Comparison of ENCODE assay signal across 8 cellular contexts in the genomic region with DNA sequence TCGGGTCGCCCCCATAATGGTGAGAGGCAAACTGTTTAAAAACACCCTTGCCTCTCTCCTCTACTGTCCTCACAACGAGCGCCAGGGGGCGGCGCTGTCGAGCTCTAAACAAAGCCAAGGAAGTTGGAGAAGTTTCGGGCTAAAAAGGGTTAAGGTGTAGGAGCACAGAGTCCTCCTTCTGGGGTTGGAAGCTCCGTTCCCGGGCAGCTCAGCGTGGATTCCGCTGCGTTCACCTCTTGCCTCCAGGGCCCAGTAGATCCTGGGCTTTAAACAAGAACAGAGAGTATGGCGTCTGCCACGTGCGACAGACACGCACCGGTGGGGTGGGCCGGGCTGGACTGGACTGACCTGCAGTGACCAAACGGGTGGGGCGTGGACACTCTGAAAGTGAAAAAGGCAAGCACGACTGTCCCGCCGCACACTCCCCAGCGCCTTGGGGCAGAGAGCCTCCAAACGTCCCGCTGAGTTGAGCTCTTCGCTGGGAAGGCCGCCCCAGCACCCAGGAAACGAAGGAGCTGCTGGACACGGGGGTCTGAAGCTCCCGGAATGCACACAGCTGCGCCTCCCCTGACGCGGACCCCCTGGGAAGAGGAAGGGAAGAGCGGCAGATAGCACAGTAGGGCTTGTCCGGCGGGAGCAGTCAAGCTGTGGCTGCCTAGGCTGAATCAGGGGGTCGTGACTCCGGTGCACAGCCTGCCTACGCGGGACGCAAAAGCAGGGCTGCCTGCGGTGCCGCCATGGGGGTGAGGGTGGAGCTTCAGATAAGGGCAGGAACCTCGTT. TPM values are rescaled to one million over a fixed set of nuclear protein-coding genes. Genes with fewer than 3 reads are reported as not detected.
DNase-seq lines count a peak whose midpoint lies in the region; ATAC-seq and TF ChIP-seq lines count a peak whose summit lies in the region.

No MANE protein-coding gene starts in this region.

- H3K4me1 Mint-ChIP-seq in nephron progenitor cell: peaks cover 27% of the 10 kb centered on the region

- H3K27ac ChIP-seq in WERI-Rb-1: no peak overlapping the region
- H3K27ac ChIP-seq in gastroesophageal sphincter: peak overlapping the region; percentile 7 to 85 (median 82)
- no peak overlapping the region for H3K27ac ChIP-seq in MM.1S (ENCODE audit: low read length)

- peak overlapping the region; percentile 91 for H3K4me3 Mint-ChIP-seq in nephron progenitor cell

- peaks cover 4% of the 10 kb centered on the region for H3K9me3 Mint-ChIP-seq in nephron progenitor cell

- H3K9ac ChIP-seq in MM.1S (ENCODE audit: low read length): no peak overlapping the region

- H3K4me1 ChIP-seq in gastroesophageal sphincter (peaks cover 0 to 54% (median 11%) of the 10 kb centered on the region in 3 donors), MM.1S (ENCODE audit: low read length) (no peaks in the 10 kb centered on the region)

- peak; percentile 56 for TF ChIP-seq CTCF in WERI-Rb-1 (IDR thresholded peaks at IDR 0.05; ENCODE audit: low read depth, low read length)
- peak in 3 of 4 experiments; percentile 46 to 67 (median 54) for TF ChIP-seq CTCF in gastroesophageal sphincter (IDR thresholded peaks at IDR 0.05)
- TF ChIP-seq CTCF in nephron progenitor cell (IDR thresholded peaks at IDR 0.05): peak; percentile 78
- no peak; the same call in 1 of the 2 replicates for TF ChIP-seq CTCF in MM.1S (IDR thresholded peaks at IDR 0.05; ENCODE audit: low read length)

- H3K4me3 ChIP-seq in WERI-Rb-1 (ENCODE audit: low read depth, low read length) (no peak overlapping the region), gastroesophageal sphincter (peak overlapping the region; percentile 35 to 58), MM.1S (ENCODE audit: low read length) (no peak overlapping the region)

- no peaks in the 10 kb centered on the region for H3F3A ChIP-seq in MM.1S (ENCODE audit: insufficient read depth, low read length)

- TF ChIP-seq EP300 in gastroesophageal sphincter (IDR thresholded peaks at IDR 0.05): no peak

- H3K27me3 ChIP-seq in WERI-Rb-1 (ENCODE audit: insufficient read depth, low read depth, severe bottlenecking) (peaks cover 89% of the 10 kb centered on the region), gastroesophageal sphincter (peaks cover 65% of the 10 kb centered on the region), MM.1S (replicated peaks; ENCODE audit: insufficient read depth, low read length) (no peaks in the 10 kb centered on the region)

- H3K9me3 ChIP-seq in WERI-Rb-1 (ENCODE audit: severe bottlenecking) (no peaks in the 10 kb centered on the region), gastroesophageal sphincter (no peaks in the 10 kb centered on the region), MM.1S (replicated peaks; ENCODE audit: insufficient read depth, low read length) (no peaks in the 10 kb centered on the region)

- no peak overlapping the region for H3K27ac Mint-ChIP-seq in nephron progenitor cell

- no peak overlapping the region for H3K4me2 ChIP-seq in MM.1S (ENCODE audit: low read depth, low read length)

- WGBS in gastroesophageal sphincter (ENCODE audit: low coverage in 1 of 2), 2 donors: 4 to 40% methylated on average over 1 to 4 of the region's 46 CpGs

- H4K20me1 ChIP-seq in MM.1S (ENCODE audit: insufficient read depth, low read length): no peaks in the 10 kb centered on the region

- no peaks in the 10 kb centered on the region for H3K36me3 Mint-ChIP-seq in nephron progenitor cell (ENCODE audit: low read depth)

- DNase-seq in Ammon's horn (ENCODE audit: low spot score) (peak; percentile 48), HT1080 (ENCODE audit: low read depth) (peak; percentile 7), WERI-Rb-1 (peak; percentile 41), nephron progenitor cell (peak; percentile 88), NCI-H524 treated with DMSO at 0.1 percent for 48 hours (lab: John Stamatoyannopoulos, UW) (no peak), MM.1S (no peak)

- H3K79me2 ChIP-seq in MM.1S (ENCODE audit: low read length): no peaks in the 10 kb centered on the region

- H3K36me3 ChIP-seq in WERI-Rb-1 (no peaks in the 10 kb centered on the region), gastroesophageal sphincter (no peaks in the 10 kb centered on the region), MM.1S (replicated peaks; ENCODE audit: insufficient read depth, low read length) (no peaks in the 10 kb centered on the region)

- no peak overlapping the region for H2AFZ ChIP-seq in MM.1S (ENCODE audit: low read length)

- ATAC-seq in gastroesophageal sphincter (peak; percentile 21), GM21717 (IDR thresholded peaks at IDR 0.05; ENCODE audit: unreplicated experiment) (no peak)

- H3K27me3 Mint-ChIP-seq in nephron progenitor cell (ENCODE audit: low read depth, poor library complexity): peaks cover 59% of the 10 kb centered on the region

- no peaks in the 10 kb centered on the region for H3K9me2 ChIP-seq in MM.1S (replicated peaks; ENCODE audit: insufficient read depth, low read length)

- TF ChIP-seq POLR2A in gastroesophageal sphincter (IDR thresholded peaks at IDR 0.05): peak; percentile 10 to 22

RNA-seq across cellular contexts. Expression of a gene that starts 1.6 kb away (rescaled TPM):
- total RNA-seq in HT1080 (2014; rRNA removed; shearing (Covaris generic)): not detected in 2 replicates
- polyA plus RNA-seq in HT1080 (2015; cell fraction: cytosol; rRNA removed): 0.88 and 1.0 TPM in 2 replicates
- polyA plus RNA-seq in HT1080 (2015; cell fraction: nucleus; rRNA removed): 0.62 and 1.2 TPM in 2 replicates
- 10 to 100 TPM; 12.0 to 77.4 (median 39.5) TPM for total RNA-seq in gastroesophageal sphincter

RNA-seq across cellular contexts. Expression of a gene that starts 15.9 kb away (rescaled TPM):
- not detected in 2 replicates for total RNA-seq in HT1080 (2014; rRNA removed; shearing (Covaris generic))
- not detected in 2 replicates for polyA plus RNA-seq in HT1080 (2015; cell fraction: cytosol; rRNA removed)
- polyA plus RNA-seq in HT1080 (2015; cell fraction: nucleus; rRNA removed): not detected in 2 replicates
- under 1 TPM in 1 of 4 donors, not detected in 3; 0.58 TPM for total RNA-seq in gastroesophageal sphincter

RNA-seq across cellular contexts. Expression of a gene that starts 35.1 kb away (rescaled TPM):
- total RNA-seq in HT1080 (2014; rRNA removed; shearing (Covaris generic)): 0.03 and 0.20 TPM in 2 replicates
- 0.07 and 0.10 TPM in 2 replicates for polyA plus RNA-seq in HT1080 (2015; cell fraction: cytosol; rRNA removed)
- polyA plus RNA-seq in HT1080 (2015; cell fraction: nucleus; rRNA removed): 0.17 and 0.24 TPM in 2 replicates
- 10 to 100 TPM; 20.4 to 75.4 (median 47.2) TPM for total RNA-seq in gastroesophageal sphincter

Comparison
In these comparisons a context has a peak if more than half of its experiments do, and no peak if none do; other contexts are left out.
1. DNase-seq: peak in Ammon's horn (single experiment), HT1080 (single experiment), WERI-Rb-1 (single experiment) and nephron progenitor cell (single experiment); none in NCI-H524 treated with DMSO at 0.1 percent for 48 hours (single experiment) and MM.1S (single experiment).
2. H3K27ac ChIP-seq: peak in gastroesophageal sphincter (4 of 4); none in WERI-Rb-1 (single experiment) and MM.1S (single experiment).
3. H3K4me3 ChIP-seq: peak in gastroesophageal sphincter (2 of 2); none in WERI-Rb-1 (single experiment) and MM.1S (single experiment).
4. RNA of a gene that starts 1.6 kb away (total RNA-seq): 12.0 to 77.4 TPM in gastroesophageal sphincter; not detected in HT1080; every median in the first group is over 10 times any median in the second.
5. RNA of a gene that starts 35.1 kb away (total RNA-seq): 20.4 to 75.4 TPM in gastroesophageal sphincter; 0.03 to 0.20 TPM in HT1080; every median in the first group is over 10 times any median in the second.